ENCODE assay signal across 8 cellular contexts in genomic region chr17:31859487-31860008, GRCh38. TPM values are rescaled to one million over a fixed set of nuclear protein-coding genes. Genes with fewer than 3 reads are reported as not detected.
DNase-seq lines count a peak whose midpoint lies in the region; TF ChIP-seq lines count a peak whose summit lies in the region.

No MANE protein-coding gene starts in this region.

- WGBS in mesodermal cell (ENCODE audit: insufficient coverage in 2 of 2), 2 experiments: 22 to 27% methylated on average over 15 to 16 of the region's 16 CpGs

- POLR2A ChIA-PET in HEK293T (lab: Yijun Ruan, JAX): interaction anchor here (0.8 to 1.9 kb wide), 3 partner anchors 10 to 298 kb away, joined by 3 to 11 read pairs (median 5); partner anchors contain the start of gene UTP6

- H3K27ac ChIP-seq in ACC112 (ENCODE audit: low read depth, low read length): no peak overlapping the region
- no peak overlapping the region for H3K27ac ChIP-seq in mesodermal cell (ENCODE audit: low read depth, low read length, severe bottlenecking)

- no peak for DNase-seq in HEK293T (ENCODE audit: extremely low spot score)
- no peak for DNase-seq in 8988T
- no peak for DNase-seq in NCI-H524 (lab: John Stamatoyannopoulos, UW)
- no peak for DNase-seq in stimulated activated CD4-positive, alpha-beta T cell treated with anti-CD3 and anti-CD28 coated beads, Interleukin-2, amount 100 ng/mL, for 24 hours
- DNase-seq in nucleus accumbens (lab: John Stamatoyannopoulos, UW): no peak

- H3K4me1 ChIP-seq in ACC112 (ENCODE audit: control insufficient read depth, insufficient read depth, low read length, unreplicated experiment): peaks cover 23% of the 10 kb centered on the region
- H3K4me1 ChIP-seq in mesodermal cell (ENCODE audit: control insufficient read depth, insufficient read depth, low read length, poor library complexity, severe bottlenecking): peaks cover 15% of the 10 kb centered on the region

- no peaks in the 10 kb centered on the region for H3K27me3 Mint-ChIP-seq in brain

- no peaks in the 10 kb centered on the region for H3K9me3 Mint-ChIP-seq in brain

- H3K4me3 ChIP-seq in ACC112 (ENCODE audit: low read depth, low read length): peak overlapping the region; percentile 98
- peak overlapping the region; percentile 55 for H3K4me3 ChIP-seq in mesodermal cell (ENCODE audit: extremely low read depth, insufficient read depth, low read length, poor library complexity, severe bottlenecking)

- H3K27me3 ChIP-seq in ACC112 (ENCODE audit: insufficient read depth, low read length): no peaks in the 10 kb centered on the region

- H3K9me3 ChIP-seq in mesodermal cell (ENCODE audit: control insufficient read depth, low read length): no peaks in the 10 kb centered on the region

- TF ChIP-seq CTCF in brain (conservative IDR thresholded peaks at IDR 0.05): no peak

- H3K79me2 ChIP-seq in ACC112 (ENCODE audit: control insufficient read depth, insufficient read depth, low read length, unreplicated experiment): peaks cover 29% of the 10 kb centered on the region

- H3K4me3 Mint-ChIP-seq in brain: peak overlapping the region; percentile 79 to 92 (median 83)

- peaks cover 36% of the 10 kb centered on the region for H3K36me3 Mint-ChIP-seq in brain

- H3K27ac Mint-ChIP-seq in brain: peak overlapping the region in 4 of 5 experiments; percentile 6 to 67 (median 40)

- H2AFZ ChIP-seq in ACC112 (ENCODE audit: low read length, unreplicated experiment): peak overlapping the region; percentile 67

- H3K36me3 ChIP-seq in ACC112 (ENCODE audit: insufficient read depth, low read length) (0 out of 2 replicates have a peak, but pooled peaks cover 8% of the 10 kb centered on the region), mesodermal cell (ENCODE audit: control insufficient read depth, insufficient read depth, low read length) (peaks cover 51% of the 10 kb centered on the region)

- CTCF ChIA-PET in HEK293T (lab: Yijun Ruan, JAX): interaction anchor here (0.6 kb wide), 1 partner anchor 859 kb away, joined by 4 read pairs; no protein-coding TSS in a partner anchor

- H3K4me1 Mint-ChIP-seq in brain: peaks cover 27% of the 10 kb centered on the region

TF ChIP-seq in HEK293T, 16 proteins besides CTCF, POLR2A, EP300 and RAD21:
- TF ChIP-seq ARNT (IDR thresholded peaks at IDR 0.05) (no peak), TARDBP (IDR thresholded peaks at IDR 0.05) (no peak), SUZ12 (IDR thresholded peaks at IDR 0.05) (no peak), ELF4 (IDR thresholded peaks at IDR 0.05) (no peak), ZNF384 (IDR thresholded peaks at IDR 0.05) (no peak), NFRKB (IDR thresholded peaks at IDR 0.05) (no peak), L3MBTL2 (conservative IDR thresholded peaks at IDR 0.05) (0 out of 2 replicates have a peak, but pooled peaks have one; percentile 17), BHLHE40 (IDR thresholded peaks at IDR 0.05; ENCODE audit: borderline replicate concordance) (no peak)

RNA-seq across cellular contexts. Expression of gene COPRS, which starts 0.5 kb away (rescaled TPM):
- 92.5 TPM for polyA plus RNA-seq in brain (ENCODE audit: insufficient read depth, low read depth, low replicate concordance)
- polyA plus RNA-seq in mesodermal cell (2013, experiment 1 of 2): 46.5 TPM
- polyA plus RNA-seq in mesodermal cell (2013, experiment 2 of 2): 42.2 TPM

RNA-seq across cellular contexts. Expression of gene UTP6, which starts 42.0 kb away (rescaled TPM):
- polyA plus RNA-seq in brain (ENCODE audit: insufficient read depth, low read depth, low replicate concordance): 34.4 TPM
- polyA plus RNA-seq in mesodermal cell (2013, experiment 1 of 2): 61.4 TPM
- 69.9 TPM for polyA plus RNA-seq in mesodermal cell (2013, experiment 2 of 2)
